ENCODE assay signal across 9 cellular contexts in the genomic region with DNA sequence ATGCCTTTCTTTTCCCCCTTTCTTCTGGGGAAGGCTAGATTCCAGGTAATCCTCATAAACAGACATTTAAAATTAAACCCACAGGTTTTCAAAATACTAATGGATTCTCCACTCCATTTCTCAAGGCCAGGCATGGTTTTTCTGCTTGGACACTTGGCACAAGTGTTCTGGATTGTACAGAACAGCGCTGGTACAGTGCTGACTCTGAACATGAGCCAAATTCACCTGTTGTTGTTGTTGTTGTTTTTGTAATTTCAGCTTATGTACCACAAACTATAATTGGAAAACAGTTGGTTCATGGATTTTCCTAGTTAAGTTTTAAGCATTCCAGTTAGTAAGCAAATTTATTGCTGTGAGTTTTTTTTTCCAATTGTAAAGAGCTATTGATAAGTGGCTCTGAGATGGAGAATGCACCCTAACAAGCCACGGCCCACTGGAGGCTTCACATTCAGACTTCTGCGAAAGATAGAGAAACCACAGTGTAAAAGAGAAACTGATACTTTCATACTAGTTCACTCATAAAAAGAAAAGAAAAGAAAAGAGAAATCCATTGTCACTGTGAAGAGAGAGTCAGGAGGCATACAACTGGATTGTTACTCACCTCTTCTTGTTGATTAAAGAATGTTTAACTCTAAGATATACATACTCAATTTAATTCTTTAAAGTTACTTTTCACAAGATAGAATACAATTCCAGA. TPM values are rescaled to one million over a fixed set of nuclear protein-coding genes. Genes with fewer than 3 reads are reported as not detected.
DNase-seq lines count a peak whose midpoint lies in the region; ATAC-seq and TF ChIP-seq lines count a peak whose summit lies in the region.
"Had no signal": no experiment of that assay in that cellular context is flagged by ENCODE, and none has a peak within 500 bp of the region (broad histone marks: within the 10 kb centered on the region; RNA-seq: fewer than 3 reads in every experiment).

No MANE protein-coding gene starts in this region.

- H3K4me2 ChIP-seq in hepatocyte, result no peak overlapping the region

- H3K36me3 Mint-ChIP-seq in activated CD8-positive, alpha-beta T cell treated with anti-CD3 and anti-CD28 coated beads for 36 hours (ENCODE audit: low read depth), result peaks cover 2% of the 10 kb centered on the region

- CTCF ChIA-PET in activated CD8-positive, alpha-beta T cell treated with anti-CD3 and anti-CD28 coated beads for 36 hours (lab: Charles Lee), result interaction anchor here (1.0 to 1.2 kb wide), 2 partner anchors 13 to 16 kb away, joined by 4 read pairs; partner anchors contain the start of genes ITGA1 and PELO

- intact Hi-C loops in activated CD8-positive, alpha-beta T cell treated with anti-CD3 and anti-CD28 coated beads for 36 hours (cut with micrococcal nuclease), result no loop called here

- POLR2A ChIA-PET in activated CD8-positive, alpha-beta T cell treated with anti-CD3 and anti-CD28 coated beads for 36 hours (lab: Charles Lee), result no interaction called here

- peak overlapping the region; percentile 41 for H3K4me3 Mint-ChIP-seq in activated CD8-positive, alpha-beta T cell treated with anti-CD3 and anti-CD28 coated beads for 36 hours
- H3K4me3 Mint-ChIP-seq in stimulated activated naive CD8-positive, alpha-beta T cell treated with anti-CD3 and anti-CD28 coated beads, Interleukin-15, amount 100 ng/mL, for 72 hours, result peak overlapping the region; percentile 38 to 51

- no peak overlapping the region for H2AFZ ChIP-seq in hepatocyte

- H3K9me3 ChIP-seq in hepatocyte (ENCODE audit: low read depth), result no peaks in the 10 kb centered on the region

- H3K27me3 Mint-ChIP-seq in activated CD8-positive, alpha-beta T cell treated with anti-CD3 and anti-CD28 coated beads for 36 hours, result no peaks in the 10 kb centered on the region
- no peaks in the 10 kb centered on the region for H3K27me3 Mint-ChIP-seq in stimulated activated naive CD8-positive, alpha-beta T cell treated with anti-CD3 and anti-CD28 coated beads, Interleukin-15, amount 100 ng/mL, for 72 hours

- no peaks in the 10 kb centered on the region for H3K9me2 ChIP-seq in hepatocyte (replicated peaks; ENCODE audit: insufficient read depth)

- peaks cover 69% of the 10 kb centered on the region for H3K4me1 Mint-ChIP-seq in activated CD8-positive, alpha-beta T cell treated with anti-CD3 and anti-CD28 coated beads for 36 hours (ENCODE audit: low read depth)
- peaks cover 78% of the 10 kb centered on the region for H3K4me1 Mint-ChIP-seq in stimulated activated naive CD8-positive, alpha-beta T cell treated with anti-CD3 and anti-CD28 coated beads, Interleukin-15, amount 100 ng/mL, for 72 hours

- peaks cover 1% of the 10 kb centered on the region for H3K9me3 Mint-ChIP-seq in activated CD8-positive, alpha-beta T cell treated with anti-CD3 and anti-CD28 coated beads for 36 hours
- no peaks in the 10 kb centered on the region for H3K9me3 Mint-ChIP-seq in stimulated activated naive CD8-positive, alpha-beta T cell treated with anti-CD3 and anti-CD28 coated beads, Interleukin-15, amount 100 ng/mL, for 72 hours

- H3K79me2 ChIP-seq in hepatocyte, result no peaks in the 10 kb centered on the region

- 92% methylated on average over 3 of the region's 3 CpGs for whole genome bisulfite sequencing in hepatocyte (ENCODE audit: low lambda C conversion rate, missing lambda C conversion rate)

- no peaks in the 10 kb centered on the region for H3K4me1 ChIP-seq in hepatocyte (ENCODE audit: insufficient read depth)

- no peaks in the 10 kb centered on the region for H3K27me3 ChIP-seq in hepatocyte

- no peaks in the 10 kb centered on the region for H4K20me1 ChIP-seq in hepatocyte (ENCODE audit: insufficient read depth, poor library complexity, severe bottlenecking)

- H3K36me3 ChIP-seq in hepatocyte (replicated peaks; ENCODE audit: insufficient read depth, low read depth), result no peaks in the 10 kb centered on the region

- peak overlapping the region; percentile 80 for H3K27ac Mint-ChIP-seq in activated CD8-positive, alpha-beta T cell treated with anti-CD3 and anti-CD28 coated beads for 36 hours
- peak overlapping the region in 1 of 2 donors; percentile 78 for H3K27ac Mint-ChIP-seq in stimulated activated naive CD8-positive, alpha-beta T cell treated with anti-CD3 and anti-CD28 coated beads, Interleukin-15, amount 100 ng/mL, for 72 hours

- peak; percentile 94 for ATAC-seq in HG03039 (IDR thresholded peaks at IDR 0.05; ENCODE audit: unreplicated experiment)
- ATAC-seq in activated CD8-positive, alpha-beta T cell treated with anti-CD3 and anti-CD28 coated beads for 36 hours, result peak; percentile 81
- ATAC-seq in stimulated activated naive CD8-positive, alpha-beta T cell treated with anti-CD3 and anti-CD28 coated beads, Interleukin-15, amount 100 ng/mL, for 72 hours, result peak; percentile 92
- ATAC-seq: right cardiac atrium had no signal

- DNase-seq in activated effector memory CD4-positive, alpha-beta T cell treated with anti-CD3 and anti-CD28 coated beads, Interleukin-2, amount 50 U/mL, for 16 hours, result peak; percentile 70
- no peak for DNase-seq in activated effector memory CD4-positive, alpha-beta T cell treated with Interleukin-2 at 50 U/mL for 16 hours
- DNase-seq in activated CD8-positive, alpha-beta T cell treated with anti-CD3 and anti-CD28 coated beads for 36 hours, result peak; percentile 80
- DNase-seq in stimulated activated naive CD8-positive, alpha-beta T cell treated with anti-CD3 and anti-CD28 coated beads, Interleukin-15, amount 100 ng/mL, for 72 hours, result peak; percentile 24 to 40
- DNase-seq in hepatocyte (ENCODE audit: low spot score), result no peak
- no peak for DNase-seq in DMS114 treated with DMSO at 0.1 percent for 48 hours (lab: John Stamatoyannopoulos, UW; ENCODE audit: unreplicated experiment)
- DNase-seq in NCI-H2107 treated with DMSO at 0.1 percent for 48 hours (lab: John Stamatoyannopoulos, UW; ENCODE audit: unreplicated experiment), result no peak
- DNase-seq: right cardiac atrium had no signal

- H3K27ac ChIP-seq in hepatocyte, result no peak overlapping the region

- TF ChIP-seq CTCF in activated CD8-positive, alpha-beta T cell treated with anti-CD3 and anti-CD28 coated beads for 36 hours (IDR thresholded peaks at IDR 0.05), result no peak
- TF ChIP-seq CTCF in hepatocyte (IDR thresholded peaks at IDR 0.05; ENCODE audit: poor library complexity), result no peak

- H3K4me3 ChIP-seq in hepatocyte, result no peak overlapping the region

RNA-seq across cellular contexts. Expression of gene ITGA1, which starts 16.2 kb away (rescaled TPM):
- 1 to 10 TPM; 5.1 to 6.0 TPM for total RNA-seq in activated CD8-positive, alpha-beta T cell treated with anti-CD3 and anti-CD28 coated beads for 36 hours
- total RNA-seq in hepatocyte, result 40.3 and 46.9 TPM in 2 replicates
- polyA plus RNA-seq in hepatocyte, result 13.4 and 15.0 TPM in 2 replicates

RNA-seq across cellular contexts. Expression of gene PELO, which starts 16.2 kb away (rescaled TPM):
- 10 to 100 TPM; 25.4 to 26.0 TPM for total RNA-seq in activated CD8-positive, alpha-beta T cell treated with anti-CD3 and anti-CD28 coated beads for 36 hours
- 21.9 and 24.3 TPM in 2 replicates for total RNA-seq in hepatocyte
- 27.0 and 28.2 TPM in 2 replicates for polyA plus RNA-seq in hepatocyte

Comparison
In these comparisons a context has a peak if more than half of its experiments do, and no peak if none do; other contexts are left out.
1. DNase-seq: peak in activated effector memory CD4-positive, alpha-beta T cell treated with anti-CD3 and anti-CD28 coated beads, Interleukin-2, amount 50 U/mL, for 16 hours (single experiment), activated CD8-positive, alpha-beta T cell treated with anti-CD3 and anti-CD28 coated beads for 36 hours (single experiment) and stimulated activated naive CD8-positive, alpha-beta T cell treated with anti-CD3 and anti-CD28 coated beads, Interleukin-15, amount 100 ng/mL, for 72 hours (2 of 2); none in activated effector memory CD4-positive, alpha-beta T cell treated with Interleukin-2 at 50 U/mL for 16 hours (single experiment), hepatocyte (single experiment), DMS114 treated with DMSO at 0.1 percent for 48 hours (single experiment) and NCI-H2107 treated with DMSO at 0.1 percent for 48 hours (single experiment).
2. Peak in every context shown above with its lines, with median percentiles within 50 percentile points of each other: ATAC-seq.